Comparison of ENCODE assay signal across 1 cellular context in genomic region chr17:44200478-44201155, GRCh38.
A peak's percentile ranks its signal among the peaks of the same experiment; 100 is the strongest.
TF ChIP-seq lines count a peak whose summit lies in the region.

No MANE protein-coding gene starts in this region.

TF ChIP-seq in HepG2, 621 proteins besides CTCF, POLR2A, EP300 and RAD21 (continued from another document and continues in another):
- no peak for TF ChIP-seq HNF1A (IDR thresholded peaks at IDR 0.05; ENCODE audit: low read depth)
- 0 out of 2 replicates have a peak, but pooled peaks have one; percentile 54 for TF ChIP-seq HNF1A (CRISPR knock-in tag; IDR thresholded peaks at IDR 0.05; ENCODE audit: borderline replicate concordance)
- no peak for TF ChIP-seq NR0B2 (CRISPR knock-in tag; IDR thresholded peaks at IDR 0.05)
- TF ChIP-seq ZNF292 (CRISPR knock-in tag; IDR thresholded peaks at IDR 0.05; ENCODE audit: borderline replicate concordance, low read depth) = peak; percentile 64; the same call in 1 of the 2 replicates
- no peak for TF ChIP-seq ZNF432 (CRISPR knock-in tag; IDR thresholded peaks at IDR 0.05; ENCODE audit: borderline replicate concordance)
- no peak; the same call in 1 of the 2 replicates for TF ChIP-seq GMEB1 (CRISPR knock-in tag; IDR thresholded peaks at IDR 0.05; ENCODE audit: borderline replicate concordance)
- no peak for TF ChIP-seq MAFK (conservative IDR thresholded peaks at IDR 0.05 in 1 of 2, IDR thresholded peaks at IDR 0.05 in 1 of 2; ENCODE audit: low read length in 2 of 2)
- TF ChIP-seq PCBP1 (IDR thresholded peaks at IDR 0.05; ENCODE audit: borderline replicate concordance, low read depth, low read length) = 0 out of 2 replicates have a peak, but pooled peaks have one; percentile 62
- TF ChIP-seq MBNL3 (CRISPR knock-in tag; conservative IDR thresholded peaks at IDR 0.05) = no peak
- TF ChIP-seq TEAD3 (CRISPR knock-in tag; optimal IDR thresholded peaks at IDR 0.05; ENCODE audit: borderline replicate concordance) = no peak
- TF ChIP-seq AGO1 (IDR thresholded peaks at IDR 0.05; ENCODE audit: low read depth, low read length, poor library complexity, severe bottlenecking) = peak; percentile 48
- no peak for TF ChIP-seq ZNF674 (CRISPR knock-in tag; IDR thresholded peaks at IDR 0.05; ENCODE audit: low read depth)
- peak; percentile 24; the same call in 1 of the 2 replicates for TF ChIP-seq HIC2 (CRISPR knock-in tag; IDR thresholded peaks at IDR 0.05; ENCODE audit: low read depth)
- TF ChIP-seq PATZ1 (CRISPR knock-in tag; IDR thresholded peaks at IDR 0.05) = 0 out of 2 replicates have a peak, but pooled peaks have one; percentile 46
- TF ChIP-seq ZNF33A (CRISPR knock-in tag; IDR thresholded peaks at IDR 0.05; ENCODE audit: borderline replicate concordance) = no peak
- 0 out of 2 replicates have a peak, but pooled peaks have one; percentile 59 for TF ChIP-seq RFXAP (CRISPR knock-in tag; IDR thresholded peaks at IDR 0.05; ENCODE audit: borderline replicate concordance)
- peak; percentile 60; the same call in 1 of the 2 replicates for TF ChIP-seq MXD1 (CRISPR knock-in tag; IDR thresholded peaks at IDR 0.05)
- TF ChIP-seq TBX2 (CRISPR knock-in tag; IDR thresholded peaks at IDR 0.05; ENCODE audit: borderline replicate concordance) = no peak; the same call in 1 of the 2 replicates
- TF ChIP-seq ZNF296 (CRISPR knock-in tag; conservative IDR thresholded peaks at IDR 0.05) = no peak
- 0 out of 4 replicates have a peak, but pooled peaks of 1 of the 2 experiments have one; percentile 27 for TF ChIP-seq NR2F1 (CRISPR knock-in tag; IDR thresholded peaks at IDR 0.05)
- peak; percentile 4; the same call in 1 of the 2 replicates for TF ChIP-seq ZC3H4 (CRISPR knock-in tag; IDR thresholded peaks at IDR 0.05; ENCODE audit: borderline replicate concordance)
- no peak for TF ChIP-seq HNRNPH1 (optimal IDR thresholded peaks at IDR 0.05; ENCODE audit: low read depth, low read length)
- TF ChIP-seq SIN3A (IDR thresholded peaks at IDR 0.05; ENCODE audit: borderline replicate concordance, low read depth, low read length) = peak; percentile 24; the same call in 1 of the 2 replicates
- TF ChIP-seq ATF6 (CRISPR knock-in tag; conservative IDR thresholded peaks at IDR 0.05) = no peak
- no peak for TF ChIP-seq ZFP36L2 (CRISPR knock-in tag; IDR thresholded peaks at IDR 0.05)
- no peak; the same call in 1 of the 2 replicates for TF ChIP-seq ZFP90 (CRISPR knock-in tag; IDR thresholded peaks at IDR 0.05; ENCODE audit: borderline replicate concordance)
- TF ChIP-seq ZNF564 (CRISPR knock-in tag; IDR thresholded peaks at IDR 0.05) = no peak
- TF ChIP-seq ZNF18 (CRISPR knock-in tag; IDR thresholded peaks at IDR 0.05; ENCODE audit: insufficient replicate concordance) = peak; percentile 53
- peak; percentile 79; the same call in 1 of the 2 replicates for TF ChIP-seq ZFP91 (CRISPR knock-in tag; IDR thresholded peaks at IDR 0.05; ENCODE audit: borderline replicate concordance)
- TF ChIP-seq DDIT3 (CRISPR knock-in tag; IDR thresholded peaks at IDR 0.05) = no peak
- TF ChIP-seq TCF12 (IDR thresholded peaks at IDR 0.05) = no peak
- TF ChIP-seq TCF12 (CRISPR knock-in tag; IDR thresholded peaks at IDR 0.05) = no peak
- no peak for TF ChIP-seq IKZF4 (CRISPR knock-in tag; IDR thresholded peaks at IDR 0.05; ENCODE audit: borderline replicate concordance, low read depth, not compliant biosample characterization)
- TF ChIP-seq CENPX (CRISPR knock-in tag; IDR thresholded peaks at IDR 0.05) = no peak
- no peak for TF ChIP-seq ZNF382 (CRISPR knock-in tag; IDR thresholded peaks at IDR 0.05; ENCODE audit: borderline replicate concordance)
- 0 out of 2 replicates have a peak, but pooled peaks have one; percentile 33 for TF ChIP-seq NFATC3 (CRISPR knock-in tag; IDR thresholded peaks at IDR 0.05)
- peak; percentile 35; the same call in 1 of the 2 replicates for TF ChIP-seq YEATS2 (CRISPR knock-in tag; IDR thresholded peaks at IDR 0.05; ENCODE audit: borderline replicate concordance)
- TF ChIP-seq ZMYM2 (CRISPR knock-in tag; IDR thresholded peaks at IDR 0.05) = 0 out of 2 replicates have a peak, but pooled peaks have one; percentile 18
- no peak for TF ChIP-seq ZNF496 (CRISPR knock-in tag; IDR thresholded peaks at IDR 0.05; ENCODE audit: insufficient replicate concordance)
